9 cellular contexts compared by ENCODE assay signal in the genomic region with DNA sequence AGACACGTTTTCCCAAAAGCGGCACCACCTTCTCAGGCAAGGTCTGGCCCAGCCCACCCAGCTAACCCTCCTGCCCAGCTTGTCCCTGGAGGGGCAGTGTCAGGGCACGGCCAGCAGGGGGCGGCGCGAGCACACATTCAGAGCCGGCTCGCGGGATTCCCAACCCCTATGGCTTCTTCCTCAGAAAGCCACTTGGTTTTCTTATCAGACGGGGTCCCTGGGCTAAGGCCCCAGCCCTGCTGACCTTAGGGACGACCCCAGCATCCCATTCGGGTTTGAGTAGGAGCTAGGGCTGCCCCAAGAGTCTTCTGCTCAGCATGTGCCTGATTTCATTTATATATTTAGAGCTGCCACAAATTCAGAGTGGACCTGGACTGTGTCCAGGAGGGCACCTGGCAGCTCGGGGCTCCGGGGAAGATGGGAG. TPM values are rescaled to one million over a fixed set of nuclear protein-coding genes. Genes with fewer than 3 reads are reported as not detected.
DNase-seq lines count a peak whose midpoint lies in the region; ATAC-seq and TF ChIP-seq lines count a peak whose summit lies in the region.
"Had no signal": no experiment of that assay in that cellular context is flagged by ENCODE, and none has a peak within 500 bp of the region (broad histone marks: within the 10 kb centered on the region; RNA-seq: fewer than 3 reads in every experiment).

No MANE protein-coding gene starts in this region.

- H3K4me1 ChIP-seq in CD4-positive, alpha-beta memory T cell (ENCODE audit: insufficient read depth, low read length), result peaks cover 25% of the 10 kb centered on the region
- H3K4me1 ChIP-seq in SJCRH30 (no peaks in the 10 kb centered on the region), foreskin keratinocyte (no peaks in the 10 kb centered on the region)

- POLR2A ChIA-PET in CD4-positive, alpha-beta memory T cell (lab: Charles Lee; ENCODE audit: partially characterized antibody), result interaction anchor here (1.0 kb wide), 1 partner anchor 10 kb away, joined by 3 read pairs; no protein-coding TSS in a partner anchor

- H3K27me3 ChIP-seq in CD4-positive, alpha-beta memory T cell (ENCODE audit: insufficient read depth, low read length), result no peaks in the 10 kb centered on the region
- H3K27me3 ChIP-seq in SJCRH30, result no peaks in the 10 kb centered on the region
- peaks cover 2% of the 10 kb centered on the region for H3K27me3 ChIP-seq in foreskin keratinocyte

- peak; percentile 77 for ATAC-seq in GM21360 (IDR thresholded peaks at IDR 0.05; ENCODE audit: unreplicated experiment)
- ATAC-seq in foreskin keratinocyte, result peak; percentile 94

- peaks cover 23 to 39% (median 26%) of the 10 kb centered on the region in 4 donors for H3K4me1 Mint-ChIP-seq in CD4-positive, alpha-beta memory T cell

- peaks cover 0 to 2% of the 10 kb centered on the region in 2 donors for H3K27me3 Mint-ChIP-seq in CD4-positive, alpha-beta memory T cell

- TF ChIP-seq CTCF in foreskin keratinocyte (conservative IDR thresholded peaks at IDR 0.05), result peak; percentile 92

- peak; percentile 94 for TF ChIP-seq RAD21 in Ishikawa (IDR thresholded peaks at IDR 0.05; ENCODE audit: low read depth)

- H3K9me3 ChIP-seq in CD4-positive, alpha-beta memory T cell (ENCODE audit: control insufficient read depth in 1 of 2, low read length in 2 of 2), result no peaks in the 10 kb centered on the region
- no peaks in the 10 kb centered on the region for H3K9me3 ChIP-seq in SJCRH30 (replicated peaks)

- no peak overlapping the region for H3K27ac ChIP-seq in CD4-positive, alpha-beta memory T cell (ENCODE audit: low read depth, low read length)
- no peak overlapping the region for H3K27ac ChIP-seq in SJCRH30
- H3K27ac ChIP-seq in foreskin keratinocyte, result no peak overlapping the region

- no peaks in the 10 kb centered on the region for H3K36me3 ChIP-seq in CD4-positive, alpha-beta memory T cell (ENCODE audit: insufficient read depth, low read length)
- H3K36me3 ChIP-seq in SJCRH30, result no peaks in the 10 kb centered on the region

- intact Hi-C loops in CD4-positive, alpha-beta memory T cell (cut with micrococcal nuclease), result loop anchor here (1.0 to 10.0 kb wide), 3 partner anchors 36 to 223 kb away; a partner anchor contains a TSS

- H3K27ac Mint-ChIP-seq in CD4-positive, alpha-beta memory T cell, result peak overlapping the region in 2 of 7 donors; percentile 6 to 77

- DNase-seq in CD4-positive, alpha-beta memory T cell, result peak; percentile 55 to 69 (median 57)
- DNase-seq in SJCRH30 (peak; percentile 70 to 85), foreskin keratinocyte (peak in 1 of 2 donors; percentile 23), occipital lobe (lab: John Stamatoyannopoulos, UW) (peak; percentile 57), superior temporal gyrus (ENCODE audit: extremely low spot score) (peak; percentile 84)
- DNase-seq in activated effector memory CD4-positive, alpha-beta T cell treated with Interleukin-2 at 50 U/mL for 16 hours, result peak; percentile 45

- peak overlapping the region in 2 of 8 donors; percentile 15 to 59 for H3K4me3 Mint-ChIP-seq in CD4-positive, alpha-beta memory T cell

- H3K4me3 ChIP-seq in CD4-positive, alpha-beta memory T cell (ENCODE audit: low read length in 2 of 2), result no peak overlapping the region
- no peak overlapping the region for H3K4me3 ChIP-seq in SJCRH30

- no peak for TF ChIP-seq EP300 in Ishikawa (IDR thresholded peaks at IDR 0.05; ENCODE audit: borderline replicate concordance)

- peaks cover 0 to 3% of the 10 kb centered on the region in 2 donors for H3K36me3 Mint-ChIP-seq in CD4-positive, alpha-beta memory T cell

- H3K9me3 Mint-ChIP-seq in CD4-positive, alpha-beta memory T cell, result peaks cover 0 to 3% (median 0%) of the 10 kb centered on the region in 8 donors

- CTCF ChIA-PET in CD4-positive, alpha-beta memory T cell (lab: Charles Lee; ENCODE audit: partially characterized antibody), result interaction anchor here (0.6 to 3.4 kb wide), 59 partner anchors 8 to 412 kb away, joined by 3 to 37 read pairs (median 4); a partner anchor contains a TSS

TF ChIP-seq in Ishikawa, 13 proteins besides CTCF, POLR2A, EP300 and RAD21:
- TF ChIP-seq TAF1 (IDR thresholded peaks at IDR 0.05; ENCODE audit: low read depth) (no peak), CEBPB (IDR thresholded peaks at IDR 0.05) (no peak), YY1 (IDR thresholded peaks at IDR 0.05; ENCODE audit: low read depth) (0 out of 2 replicates have a peak, but pooled peaks have one; percentile 23), ZBTB7A (IDR thresholded peaks at IDR 0.05; ENCODE audit: low read depth) (peak; percentile 50; the same call in 1 of the 2 replicates), TCF12 (IDR thresholded peaks at IDR 0.05; ENCODE audit: low read depth) (0 out of 2 replicates have a peak, but pooled peaks have one; percentile 20), FOXM1 (IDR thresholded peaks at IDR 0.05; ENCODE audit: borderline replicate concordance, low read depth) (no peak), NFIC (IDR thresholded peaks at IDR 0.05) (peak; percentile 44; the same call in 1 of the 2 replicates), EGR1 (IDR thresholded peaks at IDR 0.05) (no peak), TEAD4 (IDR thresholded peaks at IDR 0.05) (no peak), CREB1 (IDR thresholded peaks at IDR 0.05; ENCODE audit: low read depth) (no peak)
- TF ChIP-seq, protein P1, sequence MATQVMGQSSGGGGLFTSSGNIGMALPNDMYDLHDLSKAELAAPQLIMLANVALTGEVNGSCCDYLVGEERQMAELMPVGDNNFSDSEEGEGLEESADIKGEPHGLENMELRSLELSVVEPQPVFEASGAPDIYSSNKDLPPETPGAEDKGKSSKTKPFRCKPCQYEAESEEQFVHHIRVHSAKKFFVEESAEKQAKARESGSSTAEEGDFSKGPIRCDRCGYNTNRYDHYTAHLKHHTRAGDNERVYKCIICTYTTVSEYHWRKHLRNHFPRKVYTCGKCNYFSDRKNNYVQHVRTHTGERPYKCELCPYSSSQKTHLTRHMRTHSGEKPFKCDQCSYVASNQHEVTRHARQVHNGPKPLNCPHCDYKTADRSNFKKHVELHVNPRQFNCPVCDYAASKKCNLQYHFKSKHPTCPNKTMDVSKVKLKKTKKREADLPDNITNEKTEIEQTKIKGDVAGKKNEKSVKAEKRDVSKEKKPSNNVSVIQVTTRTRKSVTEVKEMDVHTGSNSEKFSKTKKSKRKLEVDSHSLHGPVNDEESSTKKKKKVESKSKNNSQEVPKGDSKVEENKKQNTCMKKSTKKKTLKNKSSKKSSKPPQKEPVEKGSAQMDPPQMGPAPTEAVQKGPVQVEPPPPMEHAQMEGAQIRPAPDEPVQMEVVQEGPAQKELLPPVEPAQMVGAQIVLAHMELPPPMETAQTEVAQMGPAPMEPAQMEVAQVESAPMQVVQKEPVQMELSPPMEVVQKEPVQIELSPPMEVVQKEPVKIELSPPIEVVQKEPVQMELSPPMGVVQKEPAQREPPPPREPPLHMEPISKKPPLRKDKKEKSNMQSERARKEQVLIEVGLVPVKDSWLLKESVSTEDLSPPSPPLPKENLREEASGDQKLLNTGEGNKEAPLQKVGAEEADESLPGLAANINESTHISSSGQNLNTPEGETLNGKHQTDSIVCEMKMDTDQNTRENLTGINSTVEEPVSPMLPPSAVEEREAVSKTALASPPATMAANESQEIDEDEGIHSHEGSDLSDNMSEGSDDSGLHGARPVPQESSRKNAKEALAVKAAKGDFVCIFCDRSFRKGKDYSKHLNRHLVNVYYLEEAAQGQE (IDR thresholded peaks at IDR 0.05; ENCODE audit: low read depth), result no peak
- TF ChIP-seq, protein P2, sequence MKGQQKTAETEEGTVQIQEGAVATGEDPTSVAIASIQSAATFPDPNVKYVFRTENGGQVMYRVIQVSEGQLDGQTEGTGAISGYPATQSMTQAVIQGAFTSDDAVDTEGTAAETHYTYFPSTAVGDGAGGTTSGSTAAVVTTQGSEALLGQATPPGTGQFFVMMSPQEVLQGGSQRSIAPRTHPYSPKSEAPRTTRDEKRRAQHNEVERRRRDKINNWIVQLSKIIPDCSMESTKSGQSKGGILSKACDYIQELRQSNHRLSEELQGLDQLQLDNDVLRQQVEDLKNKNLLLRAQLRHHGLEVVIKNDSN (IDR thresholded peaks at IDR 0.05), result no peak
- TF ChIP-seq, protein P3, sequence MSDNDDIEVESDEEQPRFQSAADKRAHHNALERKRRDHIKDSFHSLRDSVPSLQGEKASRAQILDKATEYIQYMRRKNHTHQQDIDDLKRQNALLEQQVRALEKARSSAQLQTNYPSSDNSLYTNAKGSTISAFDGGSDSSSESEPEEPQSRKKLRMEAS (IDR thresholded peaks at IDR 0.05), result 0 out of 2 replicates have a peak, but pooled peaks have one; percentile 10

RNA-seq across cellular contexts. Expression of a gene that starts 14.5 kb away (rescaled TPM):
- total RNA-seq in CD4-positive, alpha-beta memory T cell, result not detected
- not detected for polyA plus RNA-seq in CD4-positive, alpha-beta memory T cell
- not detected in 2 replicates for total RNA-seq in SJCRH30 (2014; rRNA removed; shearing (Covaris generic))
- total RNA-seq in foreskin keratinocyte (not detected in 2 replicates), occipital lobe (2.3 TPM)
- not detected in 2 replicates for polyA plus RNA-seq in foreskin keratinocyte
- total RNA-seq: T-helper 1 cell treated with Interleukin-12 subunit alpha and Interleukin-12 subunit beta and Interleukin-4 antibody, amounts not matched to agents 30 ng/mL and 1 ng/mL, for 36 hours had no signal

RNA-seq across cellular contexts. Expression of a gene that starts 36.9 kb away (rescaled TPM):
- total RNA-seq in CD4-positive, alpha-beta memory T cell, result 10 to 100 TPM; 10.9 to 19.0 TPM
- polyA plus RNA-seq in CD4-positive, alpha-beta memory T cell, result 1 to 10 TPM; 3.9 to 6.1 TPM
- total RNA-seq in SJCRH30 (2014; rRNA removed; shearing (Covaris generic)), result 110 and 135 TPM in 2 replicates
- total RNA-seq in foreskin keratinocyte (58.7 and 76.2 TPM in 2 replicates), occipital lobe (12.6 TPM)
- polyA plus RNA-seq in foreskin keratinocyte, result 20.7 and 31.1 TPM in 2 replicates
